8 cellular contexts compared by ENCODE assay signal in the genomic region with DNA sequence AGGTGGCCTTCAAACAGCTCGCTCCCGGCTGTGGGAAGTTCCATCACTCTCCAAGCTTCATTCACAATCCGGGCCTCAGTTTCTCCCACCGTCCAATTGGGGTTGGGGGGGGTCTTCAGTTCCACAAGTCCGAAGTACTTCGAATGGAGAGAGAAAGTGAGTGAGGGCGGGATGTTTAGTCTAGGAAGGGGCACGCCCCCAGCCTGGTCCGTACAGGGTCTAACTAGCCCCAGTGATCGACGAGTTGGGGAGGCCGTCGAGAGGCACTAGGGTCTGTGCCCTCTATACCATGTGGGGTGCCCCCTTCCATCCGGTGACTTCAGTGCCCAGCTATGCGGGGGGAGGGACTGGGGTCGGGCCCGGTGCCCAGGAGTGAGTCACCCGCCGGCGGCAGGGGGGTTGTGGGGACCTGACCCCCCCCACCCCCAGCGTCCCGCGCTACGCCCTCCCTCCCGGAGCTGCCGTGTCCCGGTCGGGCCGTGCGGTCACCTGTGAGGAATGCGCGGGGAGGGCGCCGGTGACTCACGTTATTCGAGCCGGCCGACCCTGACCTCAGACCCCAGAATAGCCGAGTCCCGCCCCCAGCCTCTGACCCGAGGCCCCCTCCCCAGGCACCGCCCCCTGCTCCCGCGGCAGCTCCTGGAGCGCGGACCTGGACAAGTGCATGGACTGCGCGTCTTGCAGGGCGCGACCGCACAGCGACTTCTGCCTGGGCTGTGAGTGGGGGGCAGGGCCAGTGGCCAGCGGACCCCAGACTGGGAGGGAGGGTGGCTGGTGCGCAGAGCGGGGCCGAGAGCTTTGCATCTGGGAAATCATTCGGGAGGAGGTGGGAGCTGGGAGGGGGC. TPM values are rescaled to one million over a fixed set of nuclear protein-coding genes. Genes with fewer than 3 reads are reported as not detected.
DNase-seq lines count a peak whose midpoint lies in the region; ATAC-seq lines count a peak whose summit lies in the region.

No MANE protein-coding gene starts in this region.

- H3K9ac ChIP-seq in skeletal muscle tissue (ENCODE audit: low read depth in 1 of 3, low read length in 3 of 3): peak overlapping the region; percentile 82 to 95 (median 87)

- H3K4me3 ChIP-seq in ACC112 (ENCODE audit: low read depth, low read length): peak overlapping the region; percentile 93
- H3K4me3 ChIP-seq in iPS-18c (ENCODE audit: insufficient read depth, low read depth, low read length): peak overlapping the region; percentile 86
- peak overlapping the region; percentile 71 to 85 (median 81) for H3K4me3 ChIP-seq in skeletal muscle tissue (ENCODE audit: low read length in 3 of 3)

- H3K79me2 ChIP-seq in ACC112 (ENCODE audit: control insufficient read depth, insufficient read depth, low read length, unreplicated experiment): no peaks in the 10 kb centered on the region

- H3K27ac ChIP-seq in ACC112 (ENCODE audit: low read depth, low read length) (peak overlapping the region; percentile 99), skeletal muscle tissue (ENCODE audit: low read depth, low read length) (peak overlapping the region; percentile 97)

- DNase-seq in HK-2 (ENCODE audit: unreplicated experiment) (peak; percentile 93), T-helper 9 cell (peak; percentile 77), T47D (ENCODE audit: low read depth in 1 of 2, low spot score in 1 of 2) (peak; percentile 71 to 89), NCI-H1436 treated with DMSO at 0.1 percent for 48 hours (lab: John Stamatoyannopoulos, UW) (no peak)

- in situ Hi-C loops in T47D (cut with HindIII; ENCODE audit: low pct_unique_long_range_greater_than_20kb, low sequenced_read_pairs): no loop called here

- H3K27me3 ChIP-seq in ACC112 (ENCODE audit: insufficient read depth, low read length): no peaks in the 10 kb centered on the region
- peaks cover 9 to 14% (median 12%) of the 10 kb centered on the region in 3 donors for H3K27me3 ChIP-seq in skeletal muscle tissue (ENCODE audit: control insufficient read depth in 3 of 3, insufficient read depth in 3 of 3, low read length in 3 of 3)

- no peaks in the 10 kb centered on the region for H3K36me3 ChIP-seq in ACC112 (ENCODE audit: insufficient read depth, low read length)
- peaks cover 0 to 8% (median 3%) of the 10 kb centered on the region in 3 donors for H3K36me3 ChIP-seq in skeletal muscle tissue (ENCODE audit: control insufficient read depth in 3 of 3, insufficient read depth in 3 of 3, low read length in 3 of 3)

- H3K9me3 ChIP-seq in iPS-18c (ENCODE audit: control insufficient read depth, insufficient read depth, low read length): no peaks in the 10 kb centered on the region
- no peaks in the 10 kb centered on the region for H3K9me3 ChIP-seq in skeletal muscle tissue (ENCODE audit: control insufficient read depth in 3 of 3, low read length in 3 of 3)

- no peak for ATAC-seq in HG02642 (IDR thresholded peaks at IDR 0.05; ENCODE audit: poor library complexity, unreplicated experiment)

- H2AFZ ChIP-seq in ACC112 (ENCODE audit: low read length, unreplicated experiment): peak overlapping the region; percentile 18

- H3K4me1 ChIP-seq in ACC112 (ENCODE audit: control insufficient read depth, insufficient read depth, low read length, unreplicated experiment) (peaks cover 10% of the 10 kb centered on the region), skeletal muscle tissue (ENCODE audit: control insufficient read depth in 3 of 3, insufficient read depth in 3 of 3, low read length in 3 of 3) (peaks cover 35 to 48% (median 38%) of the 10 kb centered on the region in 3 donors)

RNA-seq across cellular contexts. Expression of a gene that starts 0.7 kb away (rescaled TPM):
- 28.7 TPM for total RNA-seq in skeletal muscle tissue

RNA-seq across cellular contexts. Expression of a gene that starts 2.8 kb away (rescaled TPM):
- total RNA-seq in skeletal muscle tissue: not detected

RNA-seq across cellular contexts. Expression of a gene that starts 2.9 kb away (rescaled TPM):
- 14.1 TPM for total RNA-seq in skeletal muscle tissue

RNA-seq across cellular contexts. Expression of a gene that starts 3.0 kb away (rescaled TPM):
- 15.7 TPM for total RNA-seq in skeletal muscle tissue

RNA-seq across cellular contexts. Expression of a gene that starts 8.1 kb away (rescaled TPM):
- total RNA-seq in skeletal muscle tissue: not detected
